ENCODE assay signal across 8 cellular contexts in genomic region chr18:14131914-14132700, GRCh38. TPM values are rescaled to one million over a fixed set of nuclear protein-coding genes. Genes with fewer than 3 reads are reported as not detected.
DNase-seq lines count a peak whose midpoint lies in the region; ATAC-seq and TF ChIP-seq lines count a peak whose summit lies in the region.
"Not testable (repeated sequence)": the region's sequence is repeated elsewhere in the genome, so short reads cannot be mapped to it uniquely, and the experiment has no call there.

Gene ZNF519 (minus strand): TSS chr18:14132435. CDS start chr18:14132277, 158 bp downstream.

- peak; percentile 45 for TF ChIP-seq POLR2A in NB4 (IDR thresholded peaks at IDR 0.05; ENCODE audit: extremely low read depth, insufficient read length)

- peak; percentile 84 for DNase-seq in GM06990 (ENCODE audit: extremely low read depth, insufficient read length)
- peak; percentile 97 for DNase-seq in NB4 (ENCODE audit: low read depth)
- peak; percentile 97 for DNase-seq in SK-N-DZ (ENCODE audit: low spot score)
- peak; percentile 90 for DNase-seq in activated naive CD4-positive, alpha-beta T cell treated with Interleukin-2 at 50 U/mL for 16 hours
- peak; percentile 88 for DNase-seq in germinal center (ENCODE audit: low spot score)
- DNase-seq in non-pigmented ciliary epithelial cell (ENCODE audit: low read depth), result peak; percentile 88
- peak; percentile 97 for DNase-seq in superior temporal gyrus (ENCODE audit: extremely low spot score)

- not testable (repeated sequence) for H3K36me3 ChIP-seq in GM06990 (ENCODE audit: control insufficient read depth, insufficient read depth, low read length)

- peak within 1 kb of the TSS; percentile 80 for H3K4me3 ChIP-seq in GM06990 (replicated peaks; ENCODE audit: low read depth, low read length)
- peak within 1 kb of the TSS; percentile 73 for H3K4me3 ChIP-seq in NB4 (ENCODE audit: low read depth, low read length)

- ATAC-seq in HG02571 (IDR thresholded peaks at IDR 0.05; ENCODE audit: unreplicated experiment), result peak; percentile 100

- not testable (repeated sequence) for H3K27me3 ChIP-seq in GM06990 (replicated peaks; ENCODE audit: control insufficient read depth, insufficient read depth, low read length)

- TF ChIP-seq CTCF in GM06990 (IDR thresholded peaks at IDR 0.05; ENCODE audit: insufficient read depth, low read length, poor library complexity, severe bottlenecking); NB4 (IDR thresholded peaks at IDR 0.05; ENCODE audit: low read depth, low read length): not testable (repeated sequence)

RNA-seq across cellular contexts. Expression of gene ZNF519, which starts in this region (rescaled TPM):
- 33.3 and 41.2 TPM in 2 replicates for polyA plus RNA-seq in SK-N-DZ (2014; cell fraction: cytosol; rRNA removed)
- polyA plus RNA-seq in SK-N-DZ (2014; cell fraction: nucleus; rRNA removed), result 51.2 and 77.8 TPM in 2 replicates

Comparison
In these comparisons a context has a peak if more than half of its experiments do, and no peak if none do; other contexts are left out.
1. Peak in every context shown above with its lines: DNase-seq, ATAC-seq and H3K4me3 ChIP-seq.